Comparison of ENCODE assay signal across 14 cellular contexts in the genomic region with DNA sequence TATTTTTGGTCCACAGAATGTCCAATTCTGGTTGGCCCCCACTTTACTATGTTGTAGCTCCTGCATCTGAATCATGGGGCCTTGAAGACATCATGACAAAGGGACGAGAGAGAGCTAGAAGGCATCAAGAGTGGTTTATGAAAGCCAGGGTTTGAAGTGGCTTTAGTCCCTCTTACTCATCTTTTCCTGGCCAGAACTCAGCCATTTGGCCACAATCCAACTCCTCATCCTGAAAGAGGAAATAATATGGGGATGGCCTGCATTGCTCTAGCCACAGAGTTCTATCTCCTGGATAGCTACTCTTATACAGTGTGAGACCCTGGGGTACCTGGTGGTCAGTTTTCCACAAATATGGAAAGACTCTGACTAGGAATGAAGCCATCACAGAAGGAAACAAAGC.
"Had no signal": no experiment of that assay in that cellular context is flagged by ENCODE, and none has a peak within 500 bp of the region (broad histone marks: within the 10 kb centered on the region; RNA-seq: fewer than 3 reads in every experiment).

No MANE protein-coding gene starts in this region.

- H3K27me3 Mint-ChIP-seq: activated T-helper 17 cell treated with anti-CD3 and anti-CD28 coated beads, Interleukin-2, amount 50 U/mL, for 72 hours; naive B cell had no signal

- H3K9me3 Mint-ChIP-seq: activated naive CD4-positive, alpha-beta T cell treated with anti-CD3 and anti-CD28 coated beads for 36 hours had no signal

- H3K27ac Mint-ChIP-seq: activated naive CD4-positive, alpha-beta T cell treated with anti-CD3 and anti-CD28 coated beads for 36 hours; activated T-helper 17 cell treated with anti-CD3 and anti-CD28 coated beads, Interleukin-2, amount 50 U/mL, for 72 hours; immature natural killer cell; naive B cell; WTC11 had no signal

- H3K27ac ChIP-seq: colonic mucosa, parathyroid adenoma, skin epidermis, uterus had no signal

- H3K36me3 ChIP-seq: colonic mucosa, uterus had no signal

- DNase-seq: activated CD4-positive, alpha-beta T cell treated with anti-CD3 and anti-CD28 coated beads for 48 hours; activated CD8-positive, alpha-beta memory T cell treated with anti-CD3 and anti-CD28 coated beads for 24 hours; activated naive CD4-positive, alpha-beta T cell treated with anti-CD3 and anti-CD28 coated beads for 36 hours; caudate nucleus; colonic mucosa; effector CD8-positive, alpha-beta T cell; immature natural killer cell; naive B cell; stimulated activated CD4-positive, alpha-beta T cell treated with anti-CD3 and anti-CD28 coated beads, Interleukin-4, amount 100 ng/mL, for 4 hours had no signal

- H3K9me3 ChIP-seq: colonic mucosa, uterus had no signal

- H3K4me1 Mint-ChIP-seq: activated T-helper 17 cell treated with anti-CD3 and anti-CD28 coated beads, Interleukin-2, amount 50 U/mL, for 72 hours; immature natural killer cell; naive B cell; WTC11 had no signal

- H3K4me3 Mint-ChIP-seq: activated naive CD4-positive, alpha-beta T cell treated with anti-CD3 and anti-CD28 coated beads for 36 hours; activated T-helper 17 cell treated with anti-CD3 and anti-CD28 coated beads, Interleukin-2, amount 50 U/mL, for 72 hours; immature natural killer cell; naive B cell; WTC11 had no signal

- H3K36me3 Mint-ChIP-seq: immature natural killer cell, naive B cell had no signal

- H3K4me3 ChIP-seq: colonic mucosa, skin epidermis, uterus had no signal

- H3K4me1 ChIP-seq: colonic mucosa, parathyroid adenoma, uterus had no signal

- H3K27me3 ChIP-seq: colonic mucosa, uterus had no signal
